ENCODE assay signal across 22 cellular contexts in genomic region chr3:47581422-47581821, GRCh38.
"Had no signal": no experiment of that assay in that cellular context is flagged by ENCODE, and none has a peak within 500 bp of the region (broad histone marks: within the 10 kb centered on the region; RNA-seq: fewer than 3 reads in every experiment).

No MANE protein-coding gene starts in this region.

- ATAC-seq: activated CD4-positive, CD25-positive, alpha-beta regulatory T cell treated with anti-CD3 and anti-CD28 coated beads, Interleukin-2, amount 50 U/mL, for 24 hours; activated CD8-positive, alpha-beta T cell treated with anti-CD3 and anti-CD28 coated beads for 36 hours; activated T-cell treated with anti-CD3 and anti-CD28 coated beads, Interleukin-2, amount 50 U/mL, for 72 hours; SK-N-SH treated with all-trans-retinoic acid at 6 μM for 48 hours had no signal

- H3K4me3 Mint-ChIP-seq: activated CD8-positive, alpha-beta T cell treated with anti-CD3 and anti-CD28 coated beads for 36 hours; activated T-cell treated with anti-CD3 and anti-CD28 coated beads, Interleukin-2, amount 50 U/mL, for 72 hours; central memory CD8-positive, alpha-beta T cell had no signal

- H3K9me3 ChIP-seq: SJSA1 had no signal

- H3K9me3 Mint-ChIP-seq: activated CD8-positive, alpha-beta T cell treated with anti-CD3 and anti-CD28 coated beads for 36 hours; activated T-cell treated with anti-CD3 and anti-CD28 coated beads, Interleukin-2, amount 50 U/mL, for 72 hours; activated T-helper 2 cell treated with anti-CD3 and anti-CD28 coated beads, Interferon-gamma antibody, Interleukin-2, Interleukin-4, amounts not matched to agents 10 μg/mL and 5 μg/mL and 100 μg/mL, durations not matched to agents 14 hours and 24 hours and 36 hours; central memory CD8-positive, alpha-beta T cell had no signal

- H3K4me3 ChIP-seq: SJSA1 had no signal

- H3K27ac ChIP-seq: SJSA1 had no signal

- H3K27ac Mint-ChIP-seq: activated CD8-positive, alpha-beta T cell treated with anti-CD3 and anti-CD28 coated beads for 36 hours; activated T-cell treated with anti-CD3 and anti-CD28 coated beads, Interleukin-2, amount 50 U/mL, for 72 hours; activated T-helper 2 cell treated with anti-CD3 and anti-CD28 coated beads, Interferon-gamma antibody, Interleukin-2, Interleukin-4, amounts not matched to agents 10 μg/mL and 5 μg/mL and 100 μg/mL, durations not matched to agents 14 hours and 24 hours and 36 hours had no signal

- DNase-seq: activated CD4-positive, alpha-beta T cell treated with anti-CD3 and anti-CD28 coated beads for 4 hours; activated CD8-positive, alpha-beta memory T cell treated with anti-CD3 and anti-CD28 coated beads, Interleukin-2, amount 50 U/mL, for 4 hours; activated CD8-positive, alpha-beta T cell treated with anti-CD3 and anti-CD28 coated beads for 36 hours; activated gamma-delta T cell treated with Interleukin-2 at 50 U/mL for 16 hours; activated naive CD4-positive, alpha-beta T cell treated with anti-CD3 and anti-CD28 coated beads, Interleukin-2, amount 50 U/mL, for 16 hours; activated T-cell treated with anti-CD3 and anti-CD28 coated beads, Interleukin-2, amount 50 U/mL, for 72 hours; aorta; KG1; NCI-H1092; NCI-H2029; NCI-H2107; NCI-H2171 treated with DMSO at 0.1 percent for 48 hours; NCI-H226; NCI-H526; SHP77; SW 1271 had no signal

- FAIRE-seq: RCC 7860 had no signal
